20 cellular contexts compared by ENCODE assay signal in genomic region chr12:65885312-65885711, GRCh38.
DNase-seq lines count a peak whose midpoint lies in the region; ATAC-seq, FAIRE-seq and TF ChIP-seq lines count a peak whose summit lies in the region.
"Had no signal": no experiment of that assay in that cellular context is flagged by ENCODE, and none has a peak within 500 bp of the region (broad histone marks: within the 10 kb centered on the region; RNA-seq: fewer than 3 reads in every experiment).

No MANE protein-coding gene starts in this region.

- H2BK120ac ChIP-seq in H1 (replicated peaks; ENCODE audit: low read depth, low read length): no peak overlapping the region
- H2BK120ac ChIP-seq in mesenchymal stem cell (ENCODE audit: low read depth, low read length): no peak overlapping the region

- CTCF ChIA-PET in PC-3 (lab: Charles Lee): interaction anchor here (0.5 kb wide), 1 partner anchor 283 kb away, joined by 3 read pairs; no protein-coding TSS in a partner anchor
- CTCF ChIA-PET in H1 (lab: Charles Lee; ENCODE audit: partially characterized antibody): interaction anchor here (1.2 to 1.6 kb wide), 2 partner anchors 8 to 9 kb away, joined by 3 to 4 read pairs; no protein-coding TSS in a partner anchor

- 91% methylated on average over 5 of the region's 5 CpGs; no CpG with 5 or more reads in 1 of the 2 experiments for WGBS in H1 (ENCODE audit: extremely low coverage in 1 of 2, insufficient coverage in 1 of 2, insufficient read length in 1 of 2, insufficient replicate concordance in 2 of 2, low coverage in 1 of 2, low lambda C conversion rate in 2 of 2, missing lambda C conversion rate in 1 of 2), 2 experiments
- 87% methylated on average over 1 of the region's 5 CpGs for WGBS in mesenchymal stem cell

- intact Hi-C loops in PC-3 (cut with micrococcal nuclease) (no loop called here), vagina (cut with DNase I) (no loop called here)

- TF ChIP-seq EP300 in H1 (IDR thresholded peaks at IDR 0.05; ENCODE audit: borderline replicate concordance in 1 of 2, low read depth in 2 of 2, low read length in 2 of 2): no peak

- no peak for TF ChIP-seq RAD21 in H1 (IDR thresholded peaks at IDR 0.05 in 1 of 2, conservative IDR thresholded peaks at IDR 0.05 in 1 of 2; ENCODE audit: low read depth in 2 of 2, low read length in 2 of 2)

- H2BK20ac ChIP-seq in H1 (ENCODE audit: low read length): no peak overlapping the region

- no peak overlapping the region for H2BK15ac ChIP-seq in H1 (ENCODE audit: low read length)
- H2BK15ac ChIP-seq in mesenchymal stem cell (ENCODE audit: low read depth, poor library complexity, severe bottlenecking): no peak overlapping the region

- H3K79me1 ChIP-seq in H1 (ENCODE audit: low read depth, low read length): no peaks in the 10 kb centered on the region
- no peaks in the 10 kb centered on the region for H3K79me1 ChIP-seq in mesenchymal stem cell (replicated peaks; ENCODE audit: low read length, poor library complexity, severe bottlenecking)

- no peak overlapping the region for H3K4ac ChIP-seq in H1 (replicated peaks; ENCODE audit: insufficient read length, low read depth, low read length)
- no peak overlapping the region for H3K4ac ChIP-seq in mesenchymal stem cell (ENCODE audit: low read depth in 1 of 2, low read length in 2 of 2)

- H3K18ac ChIP-seq in H1 (ENCODE audit: extremely low read depth, low read length) (no peak overlapping the region), mesenchymal stem cell (ENCODE audit: low read depth in 1 of 2, low read length in 2 of 2) (no peak overlapping the region)

- H3F3A ChIP-seq in PC-3 (ENCODE audit: low read length, unreplicated experiment): peaks cover 53% of the 10 kb centered on the region

- TF ChIP-seq CTCF in AG10803 (conservative IDR thresholded peaks at IDR 0.05; ENCODE audit: low read length) (no peak), PC-3 (conservative IDR thresholded peaks at IDR 0.05; ENCODE audit: low read depth, low read length) (no peak), H1 (IDR thresholded peaks at IDR 0.05; ENCODE audit: control extremely low read depth in 1 of 3, insufficient read depth in 1 of 3, low read depth in 1 of 3, low read length in 3 of 3) (no peak), vagina (IDR thresholded peaks at IDR 0.05) (no peak)

- FAIRE-seq in H1 (lab: Jason Lieb, UNC): no peak
- FAIRE-seq: H54 had no signal

- H3K9me2 ChIP-seq in PC-3 (replicated peaks; ENCODE audit: low read length): no peaks in the 10 kb centered on the region

- H2AK5ac ChIP-seq in H1 (ENCODE audit: low read depth, low read length) (no peak overlapping the region), mesenchymal stem cell (ENCODE audit: low read length, severe bottlenecking) (no peak overlapping the region)

- 0 out of 2 replicates have a peak overlapping the region, but pooled peaks have one; percentile 3 for H3K27ac ChIP-seq in PC-3 (ENCODE audit: low read length)
- no peak overlapping the region for H3K27ac ChIP-seq in H1 (ENCODE audit: low read depth, low read length)
- peak overlapping the region; percentile 4 for H3K27ac ChIP-seq in mesenchymal stem cell (ENCODE audit: low read length, poor library complexity, severe bottlenecking)
- no peak overlapping the region for H3K27ac ChIP-seq in vagina
- H3K27ac ChIP-seq: gastrocnemius medialis, stomach had no signal

- H4K91ac ChIP-seq in H1 (replicated peaks; ENCODE audit: insufficient read length, low read length) (peak overlapping the region; percentile 52), mesenchymal stem cell (ENCODE audit: low read length) (no peak overlapping the region)

- no peaks in the 10 kb centered on the region for H3K23me2 ChIP-seq in H1 (ENCODE audit: low read depth, low read length)

- H2AFZ ChIP-seq in PC-3 (ENCODE audit: low read length): no peak overlapping the region
- H2AFZ ChIP-seq in H1 (ENCODE audit: low read length): no peak overlapping the region
- H2AFZ ChIP-seq in mesenchymal stem cell (ENCODE audit: low read depth, low read length): no peak overlapping the region

- H3K79me2 ChIP-seq in PC-3 (ENCODE audit: low read length) (peaks cover 91% of the 10 kb centered on the region), H1 (ENCODE audit: control insufficient read depth in 1 of 2, insufficient read depth in 2 of 2, low read length in 2 of 2) (0 out of 4 replicates have a peak, but pooled peaks cover 0 to 7% of the 10 kb centered on the region in 2 experiments)

- no peak overlapping the region for H4K5ac ChIP-seq in H1 (ENCODE audit: insufficient read length, low read depth, low read length)

- H3K9ac ChIP-seq in PC-3 (ENCODE audit: low read length) (no peak overlapping the region), H1 (replicated peaks in 1 of 4; ENCODE audit: extremely low read depth in 1 of 4, low read depth in 3 of 4, low read length in 3 of 4) (no peak overlapping the region), mesenchymal stem cell (ENCODE audit: low read length) (peak overlapping the region; percentile 85)

- H3K36me3 ChIP-seq in PC-3 (ENCODE audit: low read depth, low read length): peaks cover 61% of the 10 kb centered on the region
- 0 out of 8 replicates have a peak, but pooled peaks cover 0 to 3% (median 0%) of the 10 kb centered on the region in 4 experiments for H3K36me3 ChIP-seq in H1 (ENCODE audit: control insufficient read depth in 2 of 4, insufficient read depth in 4 of 4, low read length in 3 of 4)
- H3K36me3 ChIP-seq in mesenchymal stem cell (ENCODE audit: control insufficient read depth in 1 of 2, insufficient read depth in 2 of 2, low read depth in 1 of 2, low read length in 2 of 2): peaks cover 20 to 52% of the 10 kb centered on the region in 2 experiments
- H3K36me3 ChIP-seq in vagina: no peaks in the 10 kb centered on the region
- H3K36me3 ChIP-seq: gastrocnemius medialis, stomach had no signal

- H4K8ac ChIP-seq in H1 (ENCODE audit: extremely low read depth, insufficient read depth, low read length) (no peak overlapping the region), mesenchymal stem cell (ENCODE audit: low read length) (no peak overlapping the region)

- H4K20me1 ChIP-seq in PC-3 (ENCODE audit: low read length) (peaks cover 65% of the 10 kb centered on the region), H1 (replicated peaks in 1 of 2; ENCODE audit: control insufficient read depth in 1 of 2, insufficient read depth in 2 of 2, low read length in 2 of 2) (peaks cover 0 to 2% of the 10 kb centered on the region in 2 experiments)

- H3K4me1 ChIP-seq in PC-3 (ENCODE audit: insufficient read depth, low read length): peaks cover 43% of the 10 kb centered on the region
- H3K4me1 ChIP-seq in H1 (replicated peaks in 1 of 4; ENCODE audit: control insufficient read depth in 3 of 4, insufficient read depth in 4 of 4, low read length in 3 of 4): peaks cover 0 to 17% (median 0%) of the 10 kb centered on the region in 4 experiments; a peak in 3 of 7 replicates
- peaks cover 15% of the 10 kb centered on the region for H3K4me1 ChIP-seq in mesenchymal stem cell (ENCODE audit: control insufficient read depth, insufficient read depth, low read depth, low read length)
- H3K4me1 ChIP-seq in vagina: peaks cover 16% of the 10 kb centered on the region

- H3K27me3 ChIP-seq in PC-3 (ENCODE audit: low read length) (no peaks in the 10 kb centered on the region), H1 (replicated peaks in 1 of 4; ENCODE audit: control insufficient read depth in 3 of 4, extremely low read depth in 1 of 4, insufficient read depth in 3 of 4, low read length in 3 of 4) (no peaks in the 10 kb centered on the region), mesenchymal stem cell (ENCODE audit: control insufficient read depth in 1 of 2, insufficient read depth in 1 of 2, low read length in 2 of 2) (no peaks in the 10 kb centered on the region), vagina (no peaks in the 10 kb centered on the region)
- H3K27me3 ChIP-seq: gastrocnemius medialis had no signal

- no peak for ATAC-seq in PC-3
- ATAC-seq: activated CD4-positive, CD25-positive, alpha-beta regulatory T cell treated with anti-CD3 and anti-CD28 coated beads, Interleukin-2, amount 50 U/mL, for 24 hours; effector memory CD8-positive, alpha-beta T cell; gastrocnemius medialis; left lobe of liver; mucosa of descending colon; sciatic nerve had no signal

- H3K9me3 ChIP-seq in PC-3 (ENCODE audit: low read length): no peaks in the 10 kb centered on the region
- no peaks in the 10 kb centered on the region for H3K9me3 ChIP-seq in H1 (ENCODE audit: insufficient read depth in 2 of 2, low read depth in 1 of 2, low read length in 1 of 2)
- H3K9me3 ChIP-seq in mesenchymal stem cell (ENCODE audit: control insufficient read depth, low read length): no peaks in the 10 kb centered on the region
- no peaks in the 10 kb centered on the region for H3K9me3 ChIP-seq in vagina
- H3K9me3 ChIP-seq: gastrocnemius medialis, mucosa of descending colon, stomach had no signal

- H3K4me2 ChIP-seq in PC-3 (ENCODE audit: low read length) (no peak overlapping the region), H1 (ENCODE audit: insufficient read depth in 1 of 2, low read depth in 2 of 2, low read length in 2 of 2) (no peak overlapping the region), mesenchymal stem cell (ENCODE audit: low read length, poor library complexity, severe bottlenecking) (no peak overlapping the region)

- BruUV-seq in PC-3 (replicated peaks; lab: Mats Ljungman, UMichigan): no TSS peak

- no peak overlapping the region for H3K4me3 ChIP-seq in AG10803 (ENCODE audit: low read length)
- no peak overlapping the region for H3K4me3 ChIP-seq in PC-3 (ENCODE audit: low read length)
- no peak overlapping the region for H3K4me3 ChIP-seq in H1 (ENCODE audit: extremely low read depth in 1 of 4, insufficient read depth in 2 of 4, low read depth in 3 of 4, low read length in 4 of 4)
- no peak overlapping the region for H3K4me3 ChIP-seq in mesenchymal stem cell (ENCODE audit: insufficient read depth in 1 of 2, low read depth in 1 of 2, low read length in 2 of 2)
- no peak overlapping the region for H3K4me3 ChIP-seq in vagina
- H3K4me3 ChIP-seq: gastrocnemius medialis, mucosa of descending colon, stomach had no signal

- H3K56ac ChIP-seq in H1 (replicated peaks; ENCODE audit: insufficient read length, low read depth, low read length): no peak overlapping the region

- no peak overlapping the region for H2BK5ac ChIP-seq in H1 (ENCODE audit: low read depth, low read length)
- H2BK5ac ChIP-seq in mesenchymal stem cell (ENCODE audit: low read depth, low read length, poor library complexity, severe bottlenecking): no peak overlapping the region

- H3K23ac ChIP-seq in H1 (ENCODE audit: insufficient read length): no peak overlapping the region
- no peak overlapping the region for H3K23ac ChIP-seq in mesenchymal stem cell (ENCODE audit: low read length in 2 of 2)

- no peak for TF ChIP-seq POLR2A in H1 (IDR thresholded peaks at IDR 0.05; ENCODE audit: control extremely low read depth in 1 of 2, low read depth in 2 of 2, low read length in 2 of 2)
- no peak for TF ChIP-seq POLR2A in vagina (IDR thresholded peaks at IDR 0.05)

- H2BK12ac ChIP-seq in H1 (ENCODE audit: low read depth, low read length) (no peak overlapping the region), mesenchymal stem cell (ENCODE audit: low read length in 2 of 2) (no peak overlapping the region)

- H3K14ac ChIP-seq in H1 (ENCODE audit: insufficient read length): no peak overlapping the region
- H3K14ac ChIP-seq in mesenchymal stem cell (ENCODE audit: low read length in 2 of 2): no peak overlapping the region

- POLR2A ChIA-PET in PC-3 (lab: Charles Lee; ENCODE audit: unreplicated experiment) (no interaction called here), H1 (lab: Charles Lee; ENCODE audit: partially characterized antibody) (no interaction called here)

- peak; percentile 71 for DNase-seq in AG10803 (ENCODE audit: low read depth)
- DNase-seq in PC-3: no peak
- no peak for DNase-seq in H1 (ENCODE audit: low read depth in 1 of 2, low spot score in 2 of 2)
- no peak for DNase-seq in mesenchymal stem cell
- no peak for DNase-seq in activated CD4-positive, alpha-beta T cell treated with anti-CD3 and anti-CD28 coated beads, Interleukin-2, amount 50 U/mL, for 1 hour
- DNase-seq in vagina (ENCODE audit: extremely low spot score in 2 of 2): no peak
- no peak for DNase-seq in NCI-H2196 (lab: John Stamatoyannopoulos, UW; ENCODE audit: unreplicated experiment)
- no peak for DNase-seq in stimulated activated CD4-positive, alpha-beta T cell treated with anti-CD3 and anti-CD28 coated beads, Interleukin-15, amount 100 ng/mL, for 24 hours
- DNase-seq: CD8-positive, alpha-beta memory T cell; DND-41; effector memory CD8-positive, alpha-beta T cell; gastrocnemius medialis; mucosa of descending colon; NCI-H524 treated with DMSO at 0.1 percent for 48 hours; SHP77; stomach had no signal

Comparison
In these comparisons a context has a peak if more than half of its experiments do, and no peak if none do; other contexts are left out.
1. H3K27ac ChIP-seq: peak in PC-3 (single experiment) and mesenchymal stem cell (single experiment); none in H1 (single experiment) and vagina (single experiment).